7 cellular contexts compared by ENCODE assay signal in genomic region chr11:122451911-122452310, GRCh38.
"Had no signal": no experiment of that assay in that cellular context is flagged by ENCODE, and none has a peak within 500 bp of the region (broad histone marks: within the 10 kb centered on the region; RNA-seq: fewer than 3 reads in every experiment).

No MANE protein-coding gene starts in this region.

- H3K4me3 ChIP-seq: GM12878 had no signal

- DNase-seq: GDM1, GF-D8 had no signal

- FAIRE-seq: GM12878, GM12891, GM12892, GM18507, GM19239 had no signal

- ATAC-seq: GM12878 had no signal
